16 cellular contexts compared by ENCODE assay signal in the genomic region with DNA sequence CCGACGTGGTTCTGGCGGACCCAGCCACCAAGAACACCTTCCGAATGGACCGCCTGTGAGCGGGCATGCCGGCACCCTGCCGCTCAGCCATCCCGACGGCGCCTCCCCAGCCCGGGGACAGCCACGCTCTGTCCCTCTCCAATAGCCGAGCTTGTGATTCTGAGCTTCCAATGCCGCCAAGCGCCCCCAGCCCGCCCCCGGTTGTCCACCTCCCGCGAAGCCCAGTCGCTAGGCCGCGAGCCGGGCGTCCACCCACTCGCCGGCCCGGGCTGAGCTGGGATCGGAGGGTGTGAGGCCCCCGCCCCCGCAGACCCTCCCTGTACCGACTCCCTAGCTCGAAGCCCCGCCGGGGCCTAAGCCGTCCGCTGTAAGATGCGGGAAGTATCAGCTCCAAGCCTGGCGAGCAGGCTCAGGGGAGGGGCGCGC.
DNase-seq lines count a peak whose midpoint lies in the region; TF ChIP-seq lines count a peak whose summit lies in the region.
"Had no signal": no experiment of that assay in that cellular context is flagged by ENCODE, and none has a peak within 500 bp of the region (broad histone marks: within the 10 kb centered on the region; RNA-seq: fewer than 3 reads in every experiment).

No MANE protein-coding gene starts in this region.

- no peak overlapping the region for H3K4me3 ChIP-seq in H7 (ENCODE audit: insufficient read depth, low read depth, low read length)
- no peak overlapping the region for H3K4me3 ChIP-seq in osteoblast (ENCODE audit: insufficient read depth, low read length)
- H3K4me3 ChIP-seq: BLaER1 had no signal

- no peaks in the 10 kb centered on the region for H4K20me1 ChIP-seq in osteoblast (ENCODE audit: insufficient read depth, low read length)
- H4K20me1 ChIP-seq: BLaER1 had no signal

- no peak overlapping the region for H2AFZ ChIP-seq in osteoblast (ENCODE audit: low read length)

- H3K9me3 Mint-ChIP-seq in type B pancreatic cell: peaks cover 6% of the 10 kb centered on the region

- H3K4me1 Mint-ChIP-seq in type B pancreatic cell (ENCODE audit: unreplicated experiment): no peaks in the 10 kb centered on the region
- H3K4me1 Mint-ChIP-seq: CD8-positive, alpha-beta memory T cell had no signal

- H3K27me3 Mint-ChIP-seq in type B pancreatic cell: no peaks in the 10 kb centered on the region
- H3K27me3 Mint-ChIP-seq: CD8-positive, alpha-beta memory T cell had no signal

- no peaks in the 10 kb centered on the region for H3K36me3 Mint-ChIP-seq in type B pancreatic cell

- H3K27me3 ChIP-seq in H7 (ENCODE audit: control insufficient read depth, insufficient read depth, low read length): no peaks in the 10 kb centered on the region
- H3K27me3 ChIP-seq in osteoblast (ENCODE audit: insufficient read depth, low read length): no peaks in the 10 kb centered on the region
- H3K27me3 ChIP-seq: BLaER1 had no signal

- no peaks in the 10 kb centered on the region for H3K36me3 ChIP-seq in H7 (replicated peaks; ENCODE audit: control insufficient read depth, insufficient read depth, low read length)
- no peaks in the 10 kb centered on the region for H3K36me3 ChIP-seq in osteoblast (ENCODE audit: insufficient read depth, low read length)
- H3K36me3 ChIP-seq: BLaER1 had no signal

- H3K27ac Mint-ChIP-seq in type B pancreatic cell: no peak overlapping the region
- H3K27ac Mint-ChIP-seq: CD8-positive, alpha-beta memory T cell had no signal

- no peak overlapping the region for H3K27ac ChIP-seq in osteoblast (ENCODE audit: low read depth, low read length)
- H3K27ac ChIP-seq: BLaER1, HL-60 had no signal

- H3K4me1 ChIP-seq in osteoblast (ENCODE audit: insufficient read depth, low read length): no peaks in the 10 kb centered on the region
- H3K4me1 ChIP-seq: BLaER1, Caco-2 had no signal

- H3K4me3 Mint-ChIP-seq in type B pancreatic cell: no peak overlapping the region
- H3K4me3 Mint-ChIP-seq: CD8-positive, alpha-beta memory T cell had no signal

- H3K4me2 ChIP-seq in osteoblast (ENCODE audit: insufficient read depth, low read length): no peak overlapping the region
- H3K4me2 ChIP-seq: BLaER1 had no signal

- intact Hi-C loops in head of caudate nucleus (cut with DNase I): no loop called here

- peak; percentile 58 for DNase-seq in activated effector memory CD4-positive, alpha-beta T cell treated with anti-CD3 and anti-CD28 coated beads, Interleukin-2, amount 50 U/mL, for 16 hours
- no peak for DNase-seq in activated effector memory CD4-positive, alpha-beta T cell treated with Interleukin-2 at 50 U/mL for 16 hours
- DNase-seq in H7 (peak; percentile 11), osteoblast (ENCODE audit: insufficient read length, low spot score, missing footprints) (peak; percentile 23), type B pancreatic cell (ENCODE audit: extremely low spot score, unreplicated experiment) (peak; percentile 71), head of caudate nucleus (no peak), NCI-H1436 treated with DMSO at 0.1 percent for 48 hours (lab: John Stamatoyannopoulos, UW) (no peak)
- DNase-seq in stimulated activated CD4-positive, alpha-beta T cell treated with anti-CD3 and anti-CD28 coated beads, Interleukin-1b, Interleukin-23, amount 100 ng/mL, for 48 hours: no peak
- DNase-seq: 8988T; AML-193; Caco-2; CD8-positive, alpha-beta memory T cell; DMS53; GF-D8 had no signal

- TF ChIP-seq CTCF in osteoblast (IDR thresholded peaks at IDR 0.05; ENCODE audit: extremely low read depth, low read depth, low read length): no peak
- no peak for TF ChIP-seq CTCF in type B pancreatic cell (conservative IDR thresholded peaks at IDR 0.05)

- no peaks in the 10 kb centered on the region for H3K9me3 ChIP-seq in osteoblast (ENCODE audit: low read depth, low read length)

- no peaks in the 10 kb centered on the region for H3K79me2 ChIP-seq in osteoblast (ENCODE audit: insufficient read depth, low read length)

Comparison
In these comparisons a context has a peak if more than half of its experiments do, and no peak if none do; other contexts are left out.
1. DNase-seq: peak in activated effector memory CD4-positive, alpha-beta T cell treated with anti-CD3 and anti-CD28 coated beads, Interleukin-2, amount 50 U/mL, for 16 hours (single experiment), H7 (single experiment), osteoblast (single experiment) and type B pancreatic cell (single experiment); none in activated effector memory CD4-positive, alpha-beta T cell treated with Interleukin-2 at 50 U/mL for 16 hours (single experiment), head of caudate nucleus (0 of 42), NCI-H1436 treated with DMSO at 0.1 percent for 48 hours (single experiment) and stimulated activated CD4-positive, alpha-beta T cell treated with anti-CD3 and anti-CD28 coated beads, Interleukin-1b, Interleukin-23, amount 100 ng/mL, for 48 hours (single experiment).